10 cellular contexts compared by ENCODE assay signal in the genomic region with DNA sequence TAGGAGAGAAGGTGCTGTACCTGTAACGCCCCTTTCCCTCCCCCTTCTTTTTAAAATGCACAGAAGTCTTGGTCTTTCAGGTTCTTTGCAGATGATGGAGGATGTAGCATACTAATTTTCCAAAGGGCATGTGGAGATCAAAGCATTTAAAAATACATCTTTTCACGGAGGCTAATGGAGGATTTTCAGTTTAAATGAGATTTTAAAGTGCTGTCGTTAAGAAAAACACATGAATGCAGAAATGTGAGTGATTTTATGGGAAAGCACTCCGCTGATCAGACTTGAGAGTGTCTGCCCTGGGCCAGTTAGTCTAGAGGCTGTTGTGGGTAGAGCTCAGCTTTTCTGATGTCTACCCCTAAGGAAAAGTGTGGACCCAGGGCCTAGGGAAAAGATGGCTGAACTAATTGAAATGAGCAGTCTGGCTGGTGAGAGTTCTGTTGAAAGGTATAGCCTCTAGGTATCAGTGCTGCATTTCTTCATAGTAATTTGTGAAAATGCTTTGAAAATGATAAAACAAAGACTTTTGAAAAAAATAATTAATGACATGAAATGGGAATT. TPM values are rescaled to one million over a fixed set of nuclear protein-coding genes. Genes with fewer than 3 reads are reported as not detected.
DNase-seq lines count a peak whose midpoint lies in the region; ATAC-seq and TF ChIP-seq lines count a peak whose summit lies in the region.
"Had no signal": no experiment of that assay in that cellular context is flagged by ENCODE, and none has a peak within 500 bp of the region (broad histone marks: within the 10 kb centered on the region; RNA-seq: fewer than 3 reads in every experiment).

No MANE protein-coding gene starts in this region.

- H3K36me3 ChIP-seq in esophagus squamous epithelium (no peaks in the 10 kb centered on the region), psoas muscle (ENCODE audit: insufficient read depth in 1 of 2, low read depth in 1 of 2) (no peaks in the 10 kb centered on the region)

- CTCF ChIA-PET in Calu3 (lab: Charles Lee): interaction anchor here (0.6 to 0.8 kb wide), 2 partner anchors 94 to 1182 kb away, joined by 3 to 4 read pairs; no protein-coding TSS in a partner anchor
- CTCF ChIA-PET in GM10248 (lab: Yijun Ruan, JAX): interaction anchor here (0.8 kb wide), 1 partner anchor 12 kb away, joined by 3 read pairs; no protein-coding TSS in a partner anchor

- H3K4me3 Mint-ChIP-seq in Calu3 (ENCODE audit: low read depth, unreplicated experiment): peak overlapping the region; percentile 89
- H3K4me3 Mint-ChIP-seq: dendritic cell treated with granulocyte-macrophage colony-stimulating factor and Interleukin-4, amounts not matched to agents 40 ng/mL and 50 ng/mL, for 4 days had no signal

- peak overlapping the region; percentile 69 for H3K27ac Mint-ChIP-seq in Calu3 (ENCODE audit: unreplicated experiment)
- H3K27ac Mint-ChIP-seq: dendritic cell treated with granulocyte-macrophage colony-stimulating factor and Interleukin-4, amounts not matched to agents 40 ng/mL and 50 ng/mL, for 4 days had no signal

- peaks cover 33% of the 10 kb centered on the region for H3K4me1 Mint-ChIP-seq in Calu3 (ENCODE audit: low read depth, unreplicated experiment)

- BruUV-seq in Calu3 (replicated peaks; lab: Mats Ljungman, UMichigan): no TSS peak

- H3K36me3 Mint-ChIP-seq in Calu3 (ENCODE audit: insufficient read depth, unreplicated experiment): peaks cover 36% of the 10 kb centered on the region

- H3K27me3 ChIP-seq in esophagus squamous epithelium (no peaks in the 10 kb centered on the region), psoas muscle (ENCODE audit: insufficient read depth in 3 of 3, low read length in 2 of 3) (no peaks in the 10 kb centered on the region)

- TF ChIP-seq CTCF in Calu3 (IDR thresholded peaks at IDR 0.05; ENCODE audit: unreplicated experiment) (no peak), esophagus squamous epithelium (IDR thresholded peaks at IDR 0.05) (no peak), psoas muscle (IDR thresholded peaks at IDR 0.05) (no peak), GM10248 (IDR thresholded peaks at IDR 0.05; ENCODE audit: control extremely low read depth, extremely low read depth, low read depth, missing control alignments) (no peak)

- no peak for TF ChIP-seq POLR2A in esophagus squamous epithelium (IDR thresholded peaks at IDR 0.05)

- H3K4me1 ChIP-seq in esophagus squamous epithelium (peaks cover 9 to 80% (median 39%) of the 10 kb centered on the region in 3 donors), psoas muscle (peaks cover 66% of the 10 kb centered on the region)

- H3K4me3 ChIP-seq in esophagus squamous epithelium (peak overlapping the region; percentile 64 to 92 (median 83)), psoas muscle (peak overlapping the region; percentile 99)

- WGBS in esophagus squamous epithelium, 2 donors: 45 to 48% methylated on average over 4 of the region's 4 CpGs
- 65 to 75% (median 69%) methylated on average over 4 of the region's 4 CpGs for WGBS in psoas muscle, 3 donors

- H3K9me3 ChIP-seq in esophagus squamous epithelium (no peaks in the 10 kb centered on the region), psoas muscle (no peaks in the 10 kb centered on the region)

- intact Hi-C loops in Calu3 (cut with micrococcal nuclease; ENCODE audit: unreplicated experiment): loop anchor here (10.0 kb wide), 1 partner anchor 216 kb away; no protein-coding TSS in a partner anchor
- intact Hi-C loops in esophagus squamous epithelium (cut with DNase I): no loop called here
- intact Hi-C loops in psoas muscle (cut with DNase I): loop anchor here in 1 of 2 donors (5.0 kb wide), 1 partner anchor 82 kb away; no protein-coding TSS in a partner anchor

- no peak for DNase-seq in Calu3
- DNase-seq in NCI-H69 (lab: John Stamatoyannopoulos, UW): peak; percentile 45
- no peak for DNase-seq in esophagus squamous epithelium (lab: John Stamatoyannopoulos, UW)
- no peak for DNase-seq in psoas muscle
- DNase-seq in iPS-NIHi7 (ENCODE audit: extremely low spot score): no peak
- no peak for DNase-seq in SK-N-DZ (ENCODE audit: low spot score)
- no peak for DNase-seq in GM10248 (ENCODE audit: extremely low spot score)
- no peak for DNase-seq in Ammon's horn (ENCODE audit: low spot score)

- no peak for ATAC-seq in psoas muscle

- POLR2A ChIA-PET in GM10248 (lab: Yijun Ruan, JAX): no interaction called here

- H3K9me3 Mint-ChIP-seq in Calu3 (ENCODE audit: low read depth, unreplicated experiment): no peaks in the 10 kb centered on the region
- H3K9me3 Mint-ChIP-seq: dendritic cell treated with granulocyte-macrophage colony-stimulating factor and Interleukin-4, amounts not matched to agents 40 ng/mL and 50 ng/mL, for 4 days had no signal

- no peaks in the 10 kb centered on the region for H3K27me3 Mint-ChIP-seq in Calu3 (ENCODE audit: unreplicated experiment)

- peak overlapping the region; percentile 93 to 99 (median 95) for H3K27ac ChIP-seq in esophagus squamous epithelium
- peak overlapping the region; percentile 99 for H3K27ac ChIP-seq in psoas muscle
- H3K27ac ChIP-seq: HL-60 had no signal

RNA-seq across cellular contexts. Expression of a gene that starts 2.5 kb away (rescaled TPM):
- 22.0 and 24.2 TPM in 2 replicates for total RNA-seq in Calu3 (2022)
- total RNA-seq in esophagus squamous epithelium: 10 to 100 TPM; 47.2 to 91.6 (median 66.9) TPM
- 100 to 1,000 TPM; 225 to 355 (median 292) TPM for total RNA-seq in psoas muscle
- 100 to 1,000 TPM in 1 of 3 donors, 10 to 100 TPM in 2; 46.5 to 162 (median 91.8) TPM for polyA plus RNA-seq in psoas muscle
- 29.1 and 29.3 TPM in 2 replicates for polyA plus RNA-seq in SK-N-DZ (2014; cell fraction: cytosol; rRNA removed)
- 22.3 and 29.8 TPM in 2 replicates for polyA plus RNA-seq in SK-N-DZ (2014; cell fraction: nucleus; rRNA removed)
